In the genomic region with DNA sequence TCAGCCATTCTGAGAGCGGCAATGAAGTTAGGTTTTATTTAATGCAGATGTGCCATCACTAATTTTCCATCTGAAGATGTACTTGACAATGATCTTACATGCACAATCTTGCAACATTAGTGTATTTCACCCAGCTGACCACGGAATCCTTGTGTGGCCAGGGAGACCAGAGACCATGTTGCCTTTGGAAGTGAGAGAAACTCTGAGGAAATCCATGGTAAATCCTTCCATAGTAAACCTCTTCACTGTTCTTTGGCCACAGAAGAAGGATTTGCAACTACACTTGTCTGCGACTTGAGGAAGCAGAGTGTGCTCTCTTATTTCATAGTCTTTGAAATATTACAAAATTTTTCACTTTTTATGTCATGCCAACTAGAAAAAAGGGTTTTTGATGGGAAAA, we compare ENCODE assay signal across 21 cellular contexts.
"Had no signal": no experiment of that assay in that cellular context is flagged by ENCODE, and none has a peak within 500 bp of the region (broad histone marks: within the 10 kb centered on the region; RNA-seq: fewer than 3 reads in every experiment).

No MANE protein-coding gene starts in this region.

- DNase-seq: cortex of kidney; dorsolateral prefrontal cortex; effector CD8-positive, alpha-beta T cell; foreskin keratinocyte; head of caudate nucleus; kidney glomerular epithelial cell; mammary epithelial cell; mucosa of descending colon; naive thymus-derived CD8-positive, alpha-beta T cell; posterior cingulate gyrus; sigmoid colon; stimulated activated CD4-positive, alpha-beta T cell treated with anti-CD3 and anti-CD28 coated beads, Interleukin-12 subunit alpha, Interleukin-12 subunit beta, amount 100 ng/mL, for 4 hours; stimulated activated naive CD4-positive, alpha-beta T cell; stomach; substantia nigra; transverse colon had no signal

- H3K4me1 ChIP-seq: foreskin keratinocyte, sigmoid colon, stomach, transverse colon had no signal

- H2AFZ ChIP-seq: hepatocyte had no signal

- H3K79me2 ChIP-seq: hepatocyte had no signal

- H3K4me2 ChIP-seq: hepatocyte had no signal

- H3K4me3 ChIP-seq: dorsolateral prefrontal cortex, hepatocyte, mucosa of descending colon, sigmoid colon, skin epidermis, stomach, thoracic aorta, transverse colon had no signal

- H3K27ac ChIP-seq: dorsolateral prefrontal cortex, foreskin keratinocyte, hepatocyte, neutrophil, sigmoid colon, skin epidermis, stomach, thoracic aorta, transverse colon had no signal

- H3K9me3 ChIP-seq: mucosa of descending colon, neutrophil, sigmoid colon, thoracic aorta, transverse colon had no signal

- H3K27me3 ChIP-seq: hepatocyte, neutrophil, sigmoid colon, stomach, transverse colon had no signal

- ATAC-seq: foreskin keratinocyte; left lobe of liver; mucosa of descending colon; naive thymus-derived CD8-positive, alpha-beta T cell had no signal

- H3K36me3 ChIP-seq: neutrophil, sigmoid colon, stomach, thoracic aorta, transverse colon had no signal
